21 cellular contexts compared by ENCODE assay signal in the genomic region with DNA sequence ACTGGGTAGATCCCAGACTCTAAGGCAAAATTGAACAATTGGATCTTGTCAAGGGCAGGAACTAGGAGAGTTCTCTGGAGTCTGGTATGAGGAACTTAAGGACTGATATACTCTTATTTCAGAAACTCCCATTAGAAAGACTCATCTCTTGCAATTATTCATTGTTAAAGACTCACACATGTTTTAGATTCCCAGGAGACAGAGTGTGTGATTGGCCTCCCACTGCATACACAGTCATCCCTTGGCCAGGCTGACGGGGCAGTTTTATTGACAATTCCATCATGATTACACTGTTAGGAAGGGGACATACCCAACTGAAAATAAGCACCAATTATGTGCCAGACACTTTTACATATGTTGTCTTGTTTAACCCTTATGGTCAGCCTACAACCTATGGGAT.
DNase-seq lines count a peak whose midpoint lies in the region; ATAC-seq, FAIRE-seq and TF ChIP-seq lines count a peak whose summit lies in the region.
"Had no signal": no experiment of that assay in that cellular context is flagged by ENCODE, and none has a peak within 500 bp of the region (broad histone marks: within the 10 kb centered on the region; RNA-seq: fewer than 3 reads in every experiment).

No MANE protein-coding gene starts in this region.

- DNase-seq in AG08396 (ENCODE audit: low spot score) (peak; percentile 26), GM23248 (peak; percentile 87), astrocyte (ENCODE audit: low read depth) (peak; percentile 34), keratinocyte (ENCODE audit: low read depth, low spot score) (no peak), NCI-H774 (lab: John Stamatoyannopoulos, UW) (no peak), NCI-H2227 (lab: John Stamatoyannopoulos, UW; ENCODE audit: unreplicated experiment) (no peak)
- DNase-seq: activated CD4-positive, alpha-beta memory T cell treated with anti-CD3 and anti-CD28 coated beads, Interleukin-2, amount 10 ng/mL, durations not matched to agents 7 days and 5 days; activated T-cell treated with anti-CD3 and anti-CD28 coated beads, Interleukin-2, amount 50 U/mL, for 24 hours; DMS 273 treated with DMSO at 0.1 percent for 48 hours; mucosa of descending colon; NCI-H146; nucleus accumbens; stimulated activated CD4-positive, alpha-beta T cell treated with anti-CD3 and anti-CD28 coated beads, Interleukin-4, amount 100 ng/mL, for 1 hour; substantia nigra; WERI-Rb-1 had no signal

- H3K27ac ChIP-seq in GM23248, result no peak overlapping the region
- H3K27ac ChIP-seq in astrocyte (ENCODE audit: low read depth, low read length), result no peak overlapping the region
- H3K27ac ChIP-seq in keratinocyte (ENCODE audit: control insufficient read depth, insufficient read depth, low read length), result no peak overlapping the region
- H3K27ac ChIP-seq: WERI-Rb-1 had no signal

- H4K20me1 ChIP-seq in GM23248 (ENCODE audit: insufficient read depth) (no peaks in the 10 kb centered on the region), astrocyte (ENCODE audit: insufficient read depth, low read length) (no peaks in the 10 kb centered on the region), keratinocyte (ENCODE audit: control insufficient read depth, extremely low read depth, insufficient read depth, low read length) (no peaks in the 10 kb centered on the region)

- H3K36me3 Mint-ChIP-seq in astrocyte (ENCODE audit: low read depth, unreplicated experiment), result no peaks in the 10 kb centered on the region
- H3K36me3 Mint-ChIP-seq: activated naive CD4-positive, alpha-beta T cell treated with anti-CD3 and anti-CD28 coated beads, Interleukin-2, amount 50 U/mL, for 24 hours had no signal

- dilution Hi-C loops in keratinocyte (cut with MboI; ENCODE audit: extremely low pct_ligation_motif_present, low sequenced_read_pairs), result no loop called here

- H3K36me3 ChIP-seq in GM23248 (ENCODE audit: low read depth), result no peaks in the 10 kb centered on the region
- no peaks in the 10 kb centered on the region for H3K36me3 ChIP-seq in astrocyte (ENCODE audit: insufficient read depth, low read length)
- H3K36me3 ChIP-seq in keratinocyte (ENCODE audit: control insufficient read depth in 2 of 2, extremely low read depth in 1 of 2, insufficient read depth in 2 of 2, low read length in 2 of 2), result no peaks in the 10 kb centered on the region
- H3K36me3 ChIP-seq: WERI-Rb-1 had no signal

- H3K4me3 Mint-ChIP-seq in astrocyte (ENCODE audit: unreplicated experiment), result no peak overlapping the region
- H3K4me3 Mint-ChIP-seq: activated CD4-positive, alpha-beta memory T cell treated with anti-CD3 and anti-CD28 coated beads, Interleukin-2, amount 10 ng/mL, durations not matched to agents 7 days and 5 days; activated naive CD4-positive, alpha-beta T cell treated with anti-CD3 and anti-CD28 coated beads, Interleukin-2, amount 50 U/mL, for 24 hours; activated T-cell treated with anti-CD3 and anti-CD28 coated beads, Interleukin-2, amount 50 U/mL, for 24 hours; B cell had no signal

- H3K27me3 ChIP-seq in GM23248 (replicated peaks; ENCODE audit: insufficient read depth), result no peaks in the 10 kb centered on the region
- H3K27me3 ChIP-seq in astrocyte (ENCODE audit: insufficient read depth, low read length), result no peaks in the 10 kb centered on the region
- H3K27me3 ChIP-seq in keratinocyte (ENCODE audit: control insufficient read depth, extremely low read depth, insufficient read depth, low read length), result no peaks in the 10 kb centered on the region

- no peak for ATAC-seq in HG02759 (IDR thresholded peaks at IDR 0.05; ENCODE audit: unreplicated experiment)
- no peak for ATAC-seq in HG02973 (IDR thresholded peaks at IDR 0.05; ENCODE audit: unreplicated experiment)
- ATAC-seq: mucosa of descending colon had no signal

- peaks cover 8% of the 10 kb centered on the region for H3K4me1 Mint-ChIP-seq in astrocyte (ENCODE audit: low read depth, unreplicated experiment)
- H3K4me1 Mint-ChIP-seq: activated CD4-positive, alpha-beta memory T cell treated with anti-CD3 and anti-CD28 coated beads, Interleukin-2, amount 10 ng/mL, durations not matched to agents 7 days and 5 days; activated naive CD4-positive, alpha-beta T cell treated with anti-CD3 and anti-CD28 coated beads, Interleukin-2, amount 50 U/mL, for 24 hours; B cell had no signal

- in situ Hi-C loops in GM23248 (cut with MboI), result no loop called here

- H3K27me3 Mint-ChIP-seq in astrocyte (ENCODE audit: low read depth, unreplicated experiment), result no peaks in the 10 kb centered on the region
- H3K27me3 Mint-ChIP-seq: B cell had no signal

- H3K4me1 ChIP-seq in GM23248 (ENCODE audit: insufficient read depth) (peaks cover 10% of the 10 kb centered on the region; the same call in 1 of the 2 replicates), astrocyte (ENCODE audit: insufficient read depth, low read length) (no peaks in the 10 kb centered on the region), keratinocyte (ENCODE audit: control insufficient read depth, extremely low read depth, insufficient read depth, low read length) (no peaks in the 10 kb centered on the region)

- H3K4me2 ChIP-seq in GM23248 (ENCODE audit: unreplicated experiment) (no peak overlapping the region), astrocyte (ENCODE audit: low read length) (no peak overlapping the region), keratinocyte (ENCODE audit: control insufficient read depth, extremely low read depth, insufficient read depth, low read depth, low read length) (no peak overlapping the region)

- no peaks in the 10 kb centered on the region for H3K79me2 ChIP-seq in GM23248 (ENCODE audit: insufficient read depth)
- no peaks in the 10 kb centered on the region for H3K79me2 ChIP-seq in astrocyte (ENCODE audit: insufficient read depth, low read length)
- no peaks in the 10 kb centered on the region for H3K79me2 ChIP-seq in keratinocyte (ENCODE audit: control insufficient read depth, insufficient read depth, low read length)

- no peaks in the 10 kb centered on the region for H3K9me1 ChIP-seq in keratinocyte (ENCODE audit: control insufficient read depth, extremely low read depth, insufficient read depth, low read length)

- H2AFZ ChIP-seq in GM23248, result no peak overlapping the region
- H2AFZ ChIP-seq in astrocyte (ENCODE audit: low read depth, low read length), result no peak overlapping the region
- H2AFZ ChIP-seq in keratinocyte (ENCODE audit: control insufficient read depth, low read length), result no peak overlapping the region

- peaks cover 2% of the 10 kb centered on the region for H3K9me3 Mint-ChIP-seq in astrocyte (ENCODE audit: unreplicated experiment)
- H3K9me3 Mint-ChIP-seq: activated CD4-positive, alpha-beta memory T cell treated with anti-CD3 and anti-CD28 coated beads, Interleukin-2, amount 10 ng/mL, durations not matched to agents 7 days and 5 days; activated naive CD4-positive, alpha-beta T cell treated with anti-CD3 and anti-CD28 coated beads, Interleukin-2, amount 50 U/mL, for 24 hours; activated T-cell treated with anti-CD3 and anti-CD28 coated beads, Interleukin-2, amount 50 U/mL, for 24 hours had no signal

- H3F3A ChIP-seq in GM23248 (ENCODE audit: insufficient read depth), result no peaks in the 10 kb centered on the region

- no peak for FAIRE-seq in astrocyte (lab: Jason Lieb, UNC)
- FAIRE-seq in keratinocyte (lab: Jason Lieb, UNC), result peak; percentile 64
- FAIRE-seq: H1, RCC 7860 had no signal

- H3K9me2 ChIP-seq in GM23248 (ENCODE audit: insufficient read depth), result no peaks in the 10 kb centered on the region

- H3K9ac ChIP-seq in GM23248 (no peak overlapping the region), astrocyte (ENCODE audit: low read length) (no peak overlapping the region), keratinocyte (ENCODE audit: control insufficient read depth, extremely low read depth, insufficient read depth, low read length) (no peak overlapping the region)

- no peak overlapping the region for H3K27ac Mint-ChIP-seq in astrocyte (ENCODE audit: unreplicated experiment)
- H3K27ac Mint-ChIP-seq: activated CD4-positive, alpha-beta memory T cell treated with anti-CD3 and anti-CD28 coated beads, Interleukin-2, amount 10 ng/mL, durations not matched to agents 7 days and 5 days; activated naive CD4-positive, alpha-beta T cell treated with anti-CD3 and anti-CD28 coated beads, Interleukin-2, amount 50 U/mL, for 24 hours; activated T-cell treated with anti-CD3 and anti-CD28 coated beads, Interleukin-2, amount 50 U/mL, for 24 hours; B cell had no signal

- TF ChIP-seq CTCF in astrocyte (IDR thresholded peaks at IDR 0.05; ENCODE audit: insufficient read depth, low read depth, low read length), result no peak
- no peak for TF ChIP-seq CTCF in keratinocyte (optimal IDR thresholded peaks at IDR 0.05 in 1 of 3, IDR thresholded peaks at IDR 0.05 in 1 of 3, conservative IDR thresholded peaks at IDR 0.05 in 1 of 3; ENCODE audit: extremely low read depth in 1 of 3, insufficient read depth in 2 of 3, low read length in 3 of 3)

- 0 to 4% methylated on average over 1 of the region's 1 CpG for WGBS in GM23248 (ENCODE audit: low coverage in 1 of 2, low lambda C conversion rate in 2 of 2, missing lambda C conversion rate in 2 of 2), 2 experiments

- H3K4me3 ChIP-seq in GM23248 (no peak overlapping the region), astrocyte (ENCODE audit: insufficient read depth, low read depth, low read length) (no peak overlapping the region), keratinocyte (ENCODE audit: control insufficient read depth in 2 of 3, extremely low read depth in 1 of 3, insufficient read depth in 2 of 3, low read depth in 1 of 3, low read length in 3 of 3) (no peak overlapping the region)
- H3K4me3 ChIP-seq: mucosa of descending colon had no signal

- H3K9me3 ChIP-seq in GM23248 (ENCODE audit: low read depth), result no peaks in the 10 kb centered on the region
- H3K9me3 ChIP-seq in astrocyte (ENCODE audit: insufficient read depth, low read depth, low read length), result no peaks in the 10 kb centered on the region
- no peaks in the 10 kb centered on the region for H3K9me3 ChIP-seq in keratinocyte (ENCODE audit: control insufficient read depth, low read depth, low read length)
- H3K9me3 ChIP-seq: mucosa of descending colon had no signal

Comparison
In these comparisons a context has a peak if more than half of its experiments do, and no peak if none do; other contexts are left out.
1. DNase-seq: peak in AG08396 (single experiment), GM23248 (single experiment) and astrocyte (single experiment); none in keratinocyte (single experiment), NCI-H774 (single experiment) and NCI-H2227 (single experiment).